Comparison of ENCODE assay signal across 1 cellular context in genomic region chr7:152025077-152025936, GRCh38.
A peak's percentile ranks its signal among the peaks of the same experiment; 100 is the strongest.
TF ChIP-seq lines count a peak whose summit lies in the region.

GALNT11 (plus strand) TSS chr7:152025674; CDS start chr7:152094228, 68,554 bp downstream.

TF ChIP-seq in K562, 482 proteins besides CTCF, POLR2A, EP300 and RAD21 (continued from another document and continues in another):
- TF ChIP-seq SFPQ (IDR thresholded peaks at IDR 0.05; ENCODE audit: low read depth, low read length) (no peak), SNRNP70 (optimal IDR thresholded peaks at IDR 0.05; ENCODE audit: low read depth, low read length) (no peak), ZFP1 (CRISPR knock-in tag; IDR thresholded peaks at IDR 0.05) (no peak), ETS1 (conservative IDR thresholded peaks at IDR 0.05; ENCODE audit: control insufficient read depth, low read depth, low read length) (peak; percentile 17; the same call in 1 of the 2 replicates), NFE2L1 (tag; IDR thresholded peaks at IDR 0.05; ENCODE audit: borderline replicate concordance, low read depth) (no peak), HIVEP1 (CRISPR knock-in tag; IDR thresholded peaks at IDR 0.05) (no peak), ZNF24 (IDR thresholded peaks at IDR 0.05) (peak; percentile 61), ZNF347 (CRISPR knock-in tag; IDR thresholded peaks at IDR 0.05; ENCODE audit: low read depth) (no peak), ZNF318 (IDR thresholded peaks at IDR 0.05; ENCODE audit: borderline replicate concordance in 1 of 2, low read depth in 1 of 2) (no peak), ZKSCAN1 (IDR thresholded peaks at IDR 0.05; ENCODE audit: low read depth, low read length) (no peak; the same call in 1 of the 2 replicates), DIDO1 (tag; IDR thresholded peaks at IDR 0.05; ENCODE audit: low read depth) (no peak; the same call in 1 of the 2 replicates), HMGN3 (IDR thresholded peaks at IDR 0.05; ENCODE audit: borderline replicate concordance, extremely low read depth, insufficient read length, low read depth, low read length) (peak; percentile 92), POLR2AphosphoS5 (IDR thresholded peaks at IDR 0.05; ENCODE audit: control insufficient read depth, insufficient read depth, low read depth, low read length) (peak; percentile 69), RREB1 (CRISPR knock-in tag; IDR thresholded peaks at IDR 0.05) (no peak; the same call in 1 of the 2 replicates), USF2 (CRISPR knock-in tag; IDR thresholded peaks at IDR 0.05) (no peak), MYC (IDR thresholded peaks at IDR 0.05; ENCODE audit: low read depth, low read length) (peak; percentile 95), MYC (CRISPR knock-in tag; IDR thresholded peaks at IDR 0.05; ENCODE audit: borderline replicate concordance, low read depth) (peak; percentile 74; the same call in 1 of the 2 replicates), KDM1A (IDR thresholded peaks at IDR 0.05) (peak; percentile 57 to 90; a peak in 3 of 4 replicates), ZNF511 (CRISPR knock-in tag; IDR thresholded peaks at IDR 0.05) (peak; percentile 93; the same call in 1 of the 2 replicates), CBX3 (IDR thresholded peaks at IDR 0.05; ENCODE audit: borderline replicate concordance in 1 of 2, low read length in 2 of 2) (peak in 1 of 2 experiments; percentile 56; a peak in 1 of 3 replicates), ZNF407 (IDR thresholded peaks at IDR 0.05; ENCODE audit: low read depth) (no peak)
